Comparison of ENCODE assay signal across 8 cellular contexts in genomic region chr17:27245230-27245696, GRCh38. TPM values are rescaled to one million over a fixed set of nuclear protein-coding genes. Genes with fewer than 3 reads are reported as not detected.
DNase-seq lines count a peak whose midpoint lies in the region; ATAC-seq and TF ChIP-seq lines count a peak whose summit lies in the region.

No MANE protein-coding gene starts in this region.

- H3K9me3 ChIP-seq in GM23248 (ENCODE audit: low read depth) (no peaks in the 10 kb centered on the region), Karpas-422 (ENCODE audit: low read length) (no peaks in the 10 kb centered on the region), RWPE2 (ENCODE audit: severe bottlenecking) (no peaks in the 10 kb centered on the region), left ventricle myocardium inferior (replicated peaks) (no peaks in the 10 kb centered on the region)

- H4K20me1 ChIP-seq in GM23248 (ENCODE audit: insufficient read depth) (no peaks in the 10 kb centered on the region), Karpas-422 (ENCODE audit: insufficient read depth, low read depth, low read length) (no peaks in the 10 kb centered on the region)

- peaks cover 24% of the 10 kb centered on the region for H3F3A ChIP-seq in GM23248 (ENCODE audit: insufficient read depth)

- H3K9ac ChIP-seq in GM23248: peak overlapping the region; percentile 81
- H3K9ac ChIP-seq in Karpas-422 (ENCODE audit: low read length): peak overlapping the region; percentile 8

- intact Hi-C loops in left ventricle myocardium inferior (cut with micrococcal nuclease): loop anchor here (5.0 kb wide), 1 partner anchor 87 kb away; no protein-coding TSS in a partner anchor

- ATAC-seq in RWPE2 (ENCODE audit: low read depth): peak; percentile 72

- H3K27ac ChIP-seq in GM23248 (peak overlapping the region; percentile 94), Karpas-422 (ENCODE audit: low read length) (no peak overlapping the region), RWPE2 (ENCODE audit: poor library complexity, severe bottlenecking) (peak overlapping the region; percentile 86), left ventricle myocardium inferior (replicated peaks) (peak overlapping the region; percentile 90)

- H3K36me3 ChIP-seq in GM23248 (ENCODE audit: low read depth) (no peaks in the 10 kb centered on the region), Karpas-422 (ENCODE audit: insufficient read depth, low read length) (no peaks in the 10 kb centered on the region), RWPE2 (ENCODE audit: low read depth) (no peaks in the 10 kb centered on the region), left ventricle myocardium inferior (no peaks in the 10 kb centered on the region)

- in situ Hi-C loops in GM23248 (cut with MboI): loop anchor here (10.0 to 25.0 kb wide), 2 partner anchors 80 to 192 kb away; no protein-coding TSS in a partner anchor

- H3K4me3 ChIP-seq in GM23248 (peak overlapping the region; percentile 70), Karpas-422 (ENCODE audit: low read length) (peak overlapping the region; percentile 4; the same call in 1 of the 2 replicates), RWPE2 (ENCODE audit: severe bottlenecking) (peak overlapping the region; percentile 1), left ventricle myocardium inferior (peak overlapping the region; percentile 41)

- TF ChIP-seq CTCF in RWPE2 (IDR thresholded peaks at IDR 0.05; ENCODE audit: poor library complexity, severe bottlenecking) (peak; percentile 82), left ventricle myocardium inferior (IDR thresholded peaks at IDR 0.05; ENCODE audit: borderline replicate concordance) (peak; percentile 83)

- WGBS in GM23248 (ENCODE audit: low coverage in 1 of 2, low lambda C conversion rate in 2 of 2, missing lambda C conversion rate in 2 of 2), 2 experiments: 2 to 5% methylated on average over 7 of the region's 7 CpGs

- H2AFZ ChIP-seq in GM23248 (peak overlapping the region; percentile 75), Karpas-422 (ENCODE audit: low read length) (peak overlapping the region; percentile 32; the same call in 1 of the 2 replicates)

- H3K79me2 ChIP-seq in GM23248 (ENCODE audit: insufficient read depth): no peaks in the 10 kb centered on the region
- no peaks in the 10 kb centered on the region for H3K79me2 ChIP-seq in Karpas-422 (ENCODE audit: low read length)

- peak overlapping the region; percentile 86 for H3K4me2 ChIP-seq in GM23248 (ENCODE audit: unreplicated experiment)
- peak overlapping the region; percentile 63 for H3K4me2 ChIP-seq in Karpas-422 (ENCODE audit: low read depth, low read length, poor library complexity, severe bottlenecking)

- H3K4me1 ChIP-seq in GM23248 (ENCODE audit: insufficient read depth): peaks cover 20% of the 10 kb centered on the region
- H3K4me1 ChIP-seq in Karpas-422 (ENCODE audit: low read length): peaks cover 16% of the 10 kb centered on the region
- peaks cover 53% of the 10 kb centered on the region for H3K4me1 ChIP-seq in RWPE2 (ENCODE audit: insufficient read depth, poor library complexity, severe bottlenecking)
- H3K4me1 ChIP-seq in left ventricle myocardium inferior: peaks cover 59% of the 10 kb centered on the region

- DNase-seq in GF-D8 (lab: John Stamatoyannopoulos, UW): peak; percentile 67
- DNase-seq in GM23248: peak; percentile 95
- DNase-seq in Karpas-422: peak; percentile 87
- DNase-seq in RWPE2 (ENCODE audit: low spot score): peak; percentile 86
- peak in 55 of 56 donors; percentile 12 to 88 (median 66) for DNase-seq in amygdala (lab: John Stamatoyannopoulos, UW)
- peak; percentile 86 for DNase-seq in left ventricle myocardium inferior
- DNase-seq in putamen (ENCODE audit: low spot score): peak; percentile 83
- no peak for DNase-seq in NCI-H128 (lab: John Stamatoyannopoulos, UW; ENCODE audit: unreplicated experiment)

- H3K27me3 ChIP-seq in GM23248 (replicated peaks; ENCODE audit: insufficient read depth) (no peaks in the 10 kb centered on the region; the same call in 1 of the 2 replicates), Karpas-422 (ENCODE audit: low read length) (no peaks in the 10 kb centered on the region), RWPE2 (ENCODE audit: insufficient read depth, poor library complexity, severe bottlenecking) (no peaks in the 10 kb centered on the region), left ventricle myocardium inferior (ENCODE audit: low read depth) (no peaks in the 10 kb centered on the region)

- H3K9me2 ChIP-seq in GM23248 (ENCODE audit: insufficient read depth) (no peaks in the 10 kb centered on the region), Karpas-422 (replicated peaks; ENCODE audit: insufficient read depth, low read length) (no peaks in the 10 kb centered on the region)

RNA-seq across cellular contexts. Expression of gene WSB1, which starts 48.7 kb away (rescaled TPM):
- 127 and 155 TPM in 2 replicates for total RNA-seq in GM23248 (2014; rRNA removed; shearing (Covaris generic))
- polyA plus RNA-seq in GM23248 (2016; fragmentation: Nextera tagmentation; extraction: Ambion mirVana): 116 and 135 TPM in 2 replicates
- 106 and 128 TPM in 2 replicates for total RNA-seq in Karpas-422 (2014; rRNA removed; shearing (Covaris generic); ENCODE audit: low replicate concordance)
- 53.3 TPM for total RNA-seq in left ventricle myocardium inferior

Comparison
In these comparisons a context has a peak if more than half of its experiments do, and no peak if none do; other contexts are left out.
1. H3K4me3 ChIP-seq: peak in every context shown above with its lines; median percentile 70 in GM23248; 41 in left ventricle myocardium inferior; 4 in Karpas-422; 1 in RWPE2.